Comparison of ENCODE assay signal across 1 cellular context in genomic region chr3:98563661-98564281, GRCh38.
TF ChIP-seq lines count a peak whose summit lies in the region.

No MANE protein-coding gene starts in this region.

TF ChIP-seq in GM12878, 131 proteins besides CTCF, POLR2A, EP300 and RAD21 (continued from another document):
- TF ChIP-seq, protein P1, sequence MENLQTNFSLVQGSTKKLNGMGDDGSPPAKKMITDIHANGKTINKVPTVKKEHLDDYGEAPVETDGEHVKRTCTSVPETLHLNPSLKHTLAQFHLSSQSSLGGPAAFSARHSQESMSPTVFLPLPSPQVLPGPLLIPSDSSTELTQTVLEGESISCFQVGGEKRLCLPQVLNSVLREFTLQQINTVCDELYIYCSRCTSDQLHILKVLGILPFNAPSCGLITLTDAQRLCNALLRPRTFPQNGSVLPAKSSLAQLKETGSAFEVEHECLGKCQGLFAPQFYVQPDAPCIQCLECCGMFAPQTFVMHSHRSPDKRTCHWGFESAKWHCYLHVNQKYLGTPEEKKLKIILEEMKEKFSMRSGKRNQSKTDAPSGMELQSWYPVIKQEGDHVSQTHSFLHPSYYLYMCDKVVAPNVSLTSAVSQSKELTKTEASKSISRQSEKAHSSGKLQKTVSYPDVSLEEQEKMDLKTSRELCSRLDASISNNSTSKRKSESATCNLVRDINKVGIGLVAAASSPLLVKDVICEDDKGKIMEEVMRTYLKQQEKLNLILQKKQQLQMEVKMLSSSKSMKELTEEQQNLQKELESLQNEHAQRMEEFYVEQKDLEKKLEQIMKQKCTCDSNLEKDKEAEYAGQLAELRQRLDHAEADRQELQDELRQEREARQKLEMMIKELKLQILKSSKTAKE (IDR thresholded peaks at IDR 0.05; ENCODE audit: low read depth, poor library complexity, severe bottlenecking) = peak; percentile 94
- TF ChIP-seq POU2F2 (IDR thresholded peaks at IDR 0.05; ENCODE audit: borderline replicate concordance, low read depth, low read length) = peak; percentile 67; the same call in 2 of the 3 replicates
